In the genomic region with DNA sequence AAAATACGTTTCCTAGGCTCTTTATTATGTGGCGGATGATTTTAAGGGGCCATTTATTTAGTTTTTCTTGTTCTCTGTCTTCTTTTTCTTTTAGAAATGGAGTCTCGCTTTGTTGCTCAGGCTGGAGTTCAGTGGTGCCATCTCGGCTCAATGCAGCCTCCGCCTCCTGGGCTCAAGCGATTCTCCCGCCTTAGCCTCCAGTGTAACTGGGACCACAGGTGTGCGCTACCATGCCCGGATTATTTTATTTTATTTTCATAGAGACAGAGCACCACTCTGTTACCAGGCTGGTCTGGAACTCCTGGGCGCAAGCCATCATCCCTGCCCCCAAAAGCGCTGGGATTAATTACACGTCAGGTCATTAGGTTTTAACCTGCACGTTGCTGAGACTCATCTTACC, we compare ENCODE assay signal across 8 cellular contexts. TPM values are rescaled to one million over a fixed set of nuclear protein-coding genes. Genes with fewer than 3 reads are reported as not detected.
DNase-seq lines count a peak whose midpoint lies in the region; ATAC-seq, FAIRE-seq and TF ChIP-seq lines count a peak whose summit lies in the region.

No MANE protein-coding gene starts in this region.

- no peak overlapping the region for H2BK12ac ChIP-seq in neuronal stem cell (ENCODE audit: low read length)

- H3K27me3 ChIP-seq in Caco-2 (replicated peaks; ENCODE audit: control insufficient read depth, insufficient read depth, low read length) (no peaks in the 10 kb centered on the region), OCI-LY1 (ENCODE audit: insufficient read depth, low read length) (no peaks in the 10 kb centered on the region), neuronal stem cell (ENCODE audit: control insufficient read depth in 3 of 3, insufficient read depth in 3 of 3, low read depth in 1 of 3, low read length in 3 of 3) (no peaks in the 10 kb centered on the region)

- no peak overlapping the region for H3K23ac ChIP-seq in neuronal stem cell (ENCODE audit: low read depth, low read length, poor library complexity)

- no peak overlapping the region for H2AK5ac ChIP-seq in neuronal stem cell (ENCODE audit: low read depth, low read length)

- peaks cover 6% of the 10 kb centered on the region for H3K79me1 ChIP-seq in neuronal stem cell (ENCODE audit: low read depth, low read length)

- H2BK15ac ChIP-seq in neuronal stem cell (ENCODE audit: low read length) = peak overlapping the region; percentile 81

- H3K36me3 ChIP-seq in Caco-2 (ENCODE audit: control insufficient read depth, insufficient read depth, low read length) (no peaks in the 10 kb centered on the region), OCI-LY1 (ENCODE audit: insufficient read depth, low read length) (peaks cover 2% of the 10 kb centered on the region), neuronal stem cell (replicated peaks in 1 of 2; ENCODE audit: control insufficient read depth in 2 of 2, insufficient read depth in 2 of 2, low read length in 2 of 2) (peaks cover 0 to 13% of the 10 kb centered on the region in 2 donors)

- H4K20me1 ChIP-seq in OCI-LY1 (ENCODE audit: insufficient read depth, low read length) = no peaks in the 10 kb centered on the region

- WGBS in neuronal stem cell (ENCODE audit: extremely low coverage in 2 of 2, insufficient read length in 2 of 2, insufficient replicate concordance in 1 of 2), 2 donors = no CpG with 5 or more reads among the region's 13 CpGs

- H3K9me3 Mint-ChIP-seq in Caco-2 (ENCODE audit: unreplicated experiment) = no peaks in the 10 kb centered on the region
- H3K9me3 Mint-ChIP-seq in effector memory CD8-positive, alpha-beta T cell = no peaks in the 10 kb centered on the region

- no peak overlapping the region for H3K14ac ChIP-seq in neuronal stem cell (ENCODE audit: low read length)

- H3K27ac ChIP-seq in OCI-LY1 (ENCODE audit: low read depth, low read length, poor library complexity, severe bottlenecking) (peak overlapping the region; percentile 42), neuronal stem cell (replicated peaks; ENCODE audit: low read length) (peak overlapping the region; percentile 92)

- TF ChIP-seq CTCF in Caco-2 (IDR thresholded peaks at IDR 0.05; ENCODE audit: insufficient read depth in 1 of 2, low read depth in 1 of 2, low read length in 1 of 2, severe bottlenecking in 1 of 2, unreplicated experiment in 1 of 2) = no peak
- no peak for TF ChIP-seq CTCF in OCI-LY1 (IDR thresholded peaks at IDR 0.05; ENCODE audit: low read length)

- DNase-seq in Caco-2 = no peak
- DNase-seq in effector memory CD8-positive, alpha-beta T cell = no peak
- DNase-seq in neuronal stem cell (ENCODE audit: low spot score) = no peak
- no peak for DNase-seq in H54 (ENCODE audit: insufficient read length, low spot score)
- DNase-seq in D341Med (ENCODE audit: low spot score) = no peak

- H3K4me1 ChIP-seq in Caco-2 (no peaks in the 10 kb centered on the region), OCI-LY1 (ENCODE audit: insufficient read depth, low read length, severe bottlenecking) (peaks cover 15% of the 10 kb centered on the region), neuronal stem cell (ENCODE audit: control insufficient read depth in 2 of 2, insufficient read depth in 1 of 2, low read depth in 1 of 2, low read length in 2 of 2) (peaks cover 1 to 2% of the 10 kb centered on the region in 2 donors)

- TF ChIP-seq POLR2A in H54 (IDR thresholded peaks at IDR 0.05; ENCODE audit: low read depth, low read length) = no peak

- no peak overlapping the region for H2BK120ac ChIP-seq in neuronal stem cell (ENCODE audit: low read depth, low read length)

- H3K4me3 ChIP-seq in Caco-2 (ENCODE audit: low read depth, low read length) (peak overlapping the region; percentile 85), OCI-LY1 (ENCODE audit: low read depth, low read length, poor library complexity, severe bottlenecking) (peak overlapping the region; percentile 97), neuronal stem cell (ENCODE audit: low read length in 2 of 2) (peak overlapping the region; percentile 81 to 86)

- H3K4me3 Mint-ChIP-seq in Caco-2 (ENCODE audit: unreplicated experiment) = peak overlapping the region; percentile 94
- H3K4me3 Mint-ChIP-seq in effector memory CD8-positive, alpha-beta T cell = peak overlapping the region; percentile 87 to 92

- no peaks in the 10 kb centered on the region for H3K9me2 ChIP-seq in OCI-LY1 (ENCODE audit: low read depth, low read length)

- peaks cover 42% of the 10 kb centered on the region for H3K79me2 ChIP-seq in OCI-LY1 (ENCODE audit: insufficient read depth, low read length)

- no peak overlapping the region for H4K91ac ChIP-seq in neuronal stem cell (ENCODE audit: low read depth, low read length, poor library complexity)

- H3K4me2 ChIP-seq in OCI-LY1 (ENCODE audit: low read length) (peak overlapping the region; percentile 86), neuronal stem cell (ENCODE audit: insufficient read depth, low read length, poor library complexity, severe bottlenecking) (peak overlapping the region; percentile 91)

- BruUV-seq in Caco-2 (replicated peaks; lab: Mats Ljungman, UMichigan) = TSS peak; percentile 46

- peak overlapping the region; percentile 93 for H3K27ac Mint-ChIP-seq in Caco-2 (ENCODE audit: unreplicated experiment)
- peak overlapping the region; percentile 31 to 73 for H3K27ac Mint-ChIP-seq in effector memory CD8-positive, alpha-beta T cell

- H3K9ac ChIP-seq in OCI-LY1 (ENCODE audit: low read length) (peak overlapping the region; percentile 97), neuronal stem cell (ENCODE audit: low read depth, low read length, poor library complexity) (no peak overlapping the region)

- H3K9me3 ChIP-seq in Caco-2 = no peaks in the 10 kb centered on the region
- H3K9me3 ChIP-seq in OCI-LY1 (ENCODE audit: low read length) = no peaks in the 10 kb centered on the region
- H3K9me3 ChIP-seq in neuronal stem cell (replicated peaks in 1 of 2; ENCODE audit: control insufficient read depth in 2 of 2, insufficient read depth in 1 of 2, low read depth in 1 of 2, low read length in 2 of 2) = no peaks in the 10 kb centered on the region

- peaks cover 18% of the 10 kb centered on the region for H3K36me3 Mint-ChIP-seq in Caco-2 (ENCODE audit: insufficient read depth, unreplicated experiment)
- H3K36me3 Mint-ChIP-seq in effector memory CD8-positive, alpha-beta T cell (ENCODE audit: insufficient read depth) = peaks cover 17% of the 10 kb centered on the region

- intact Hi-C loops in Caco-2 (cut with micrococcal nuclease; ENCODE audit: unreplicated experiment) = loop anchor here (5.0 kb wide), 1 partner anchor 450 kb away; no protein-coding TSS in a partner anchor

- H3K4me1 Mint-ChIP-seq in Caco-2 (ENCODE audit: low read depth, unreplicated experiment) = peaks cover 1% of the 10 kb centered on the region
- peaks cover 10 to 11% of the 10 kb centered on the region in 2 donors for H3K4me1 Mint-ChIP-seq in effector memory CD8-positive, alpha-beta T cell (ENCODE audit: low read depth in 2 of 2)

- H2AFZ ChIP-seq in OCI-LY1 (ENCODE audit: low read length) (no peak overlapping the region), neuronal stem cell (ENCODE audit: low read length) (peak overlapping the region; percentile 96)

- CTCF ChIA-PET in Caco-2 (lab: Charles Lee) = interaction anchor here (1.0 kb wide), 1 partner anchor 15 kb away, joined by 4 read pairs; no protein-coding TSS in a partner anchor

- no peak overlapping the region for H3K4ac ChIP-seq in neuronal stem cell (ENCODE audit: low read length)

- H2BK5ac ChIP-seq in neuronal stem cell (ENCODE audit: low read length) = no peak overlapping the region

- no peak for FAIRE-seq in H54 (lab: Jason Lieb, UNC)

- POLR2A ChIA-PET in Caco-2 (lab: Charles Lee) = interaction anchor here (0.9 kb wide), 1 partner anchor 18 kb away, joined by 7 read pairs; no protein-coding TSS in a partner anchor

- H3K18ac ChIP-seq in neuronal stem cell (ENCODE audit: low read length) = no peak overlapping the region

- H3F3A ChIP-seq in OCI-LY1 (ENCODE audit: insufficient read depth, low read length) = no peaks in the 10 kb centered on the region

- no peak for ATAC-seq in effector memory CD8-positive, alpha-beta T cell (replicated peaks)
- ATAC-seq in HG02610 (IDR thresholded peaks at IDR 0.05; ENCODE audit: unreplicated experiment) (no peak), GM18909 (IDR thresholded peaks at IDR 0.05; ENCODE audit: poor library complexity, unreplicated experiment) (no peak)

- no peaks in the 10 kb centered on the region for H3K27me3 Mint-ChIP-seq in Caco-2 (ENCODE audit: insufficient read depth, unreplicated experiment)
- H3K27me3 Mint-ChIP-seq in effector memory CD8-positive, alpha-beta T cell = peaks cover 17 to 18% of the 10 kb centered on the region in 2 donors

- no peak overlapping the region for H4K8ac ChIP-seq in neuronal stem cell (ENCODE audit: low read depth, low read length)

RNA-seq across cellular contexts. Expression of a gene that starts 1.6 kb away (rescaled TPM):
- total RNA-seq in Caco-2 (2022) = 101 and 102 TPM in 2 replicates
- 18.4 TPM for polyA plus RNA-seq in neuronal stem cell (2013, experiment 1 of 2)
- 17.5 TPM for polyA plus RNA-seq in neuronal stem cell (2013, experiment 2 of 2)
